ENCODE assay signal across 10 cellular contexts in genomic region chr1:50110656-50111055, GRCh38. TPM values are rescaled to one million over a fixed set of nuclear protein-coding genes. Genes with fewer than 3 reads are reported as not detected.
DNase-seq lines count a peak whose midpoint lies in the region; ATAC-seq and TF ChIP-seq lines count a peak whose summit lies in the region.
"Had no signal": no experiment of that assay in that cellular context is flagged by ENCODE, and none has a peak within 500 bp of the region (broad histone marks: within the 10 kb centered on the region; RNA-seq: fewer than 3 reads in every experiment).

No MANE protein-coding gene starts in this region.

- peaks cover 13% of the 10 kb centered on the region for H3K4me1 Mint-ChIP-seq in memory B cell
- H3K4me1 Mint-ChIP-seq in activated naive CD4-positive, alpha-beta T cell treated with anti-CD3 and anti-CD28 coated beads, Interleukin-2, amount 10 ng/mL, durations not matched to agents 7 days and 5 days = no peaks in the 10 kb centered on the region

- no peaks in the 10 kb centered on the region for H3K9me3 Mint-ChIP-seq in memory B cell
- H3K9me3 Mint-ChIP-seq in activated naive CD4-positive, alpha-beta T cell treated with anti-CD3 and anti-CD28 coated beads, Interleukin-2, amount 10 ng/mL, durations not matched to agents 7 days and 5 days = no peaks in the 10 kb centered on the region

- CTCF ChIA-PET in activated naive CD4-positive, alpha-beta T cell treated with anti-CD3 and anti-CD28 coated beads, Interleukin-2, amount 10 ng/mL, durations not matched to agents 7 days and 5 days (lab: Charles Lee) = no interaction called here

- ATAC-seq in SK-N-SH treated with all-trans-retinoic acid at 6 μM for 48 hours (peak; percentile 14; the same call in 1 of the 3 replicates), memory B cell (ENCODE audit: low read depth) (no peak), GM21526 (IDR thresholded peaks at IDR 0.05; ENCODE audit: low FRiP score, unreplicated experiment) (no peak), GM21515 (IDR thresholded peaks at IDR 0.05; ENCODE audit: unreplicated experiment) (no peak)

- peak overlapping the region; percentile 19 for H3K4me3 Mint-ChIP-seq in memory B cell
- H3K4me3 Mint-ChIP-seq in activated naive CD4-positive, alpha-beta T cell treated with anti-CD3 and anti-CD28 coated beads, Interleukin-2, amount 10 ng/mL, durations not matched to agents 7 days and 5 days = no peak overlapping the region

- H3K36me3 Mint-ChIP-seq in memory B cell = no peaks in the 10 kb centered on the region
- no peaks in the 10 kb centered on the region for H3K36me3 Mint-ChIP-seq in activated naive CD4-positive, alpha-beta T cell treated with anti-CD3 and anti-CD28 coated beads, Interleukin-2, amount 10 ng/mL, durations not matched to agents 7 days and 5 days

- peaks cover 27% of the 10 kb centered on the region for H3K27me3 Mint-ChIP-seq in memory B cell
- peaks cover 23% of the 10 kb centered on the region for H3K27me3 Mint-ChIP-seq in activated naive CD4-positive, alpha-beta T cell treated with anti-CD3 and anti-CD28 coated beads, Interleukin-2, amount 10 ng/mL, durations not matched to agents 7 days and 5 days

- H3K27ac Mint-ChIP-seq in memory B cell = no peak overlapping the region
- no peak overlapping the region for H3K27ac Mint-ChIP-seq in activated naive CD4-positive, alpha-beta T cell treated with anti-CD3 and anti-CD28 coated beads, Interleukin-2, amount 10 ng/mL, durations not matched to agents 7 days and 5 days

- DNase-seq in DMS 273 treated with DMSO at 0.1 percent for 48 hours (lab: John Stamatoyannopoulos, UW) (peak; percentile 66), NCI-H2029 (lab: John Stamatoyannopoulos, UW) (peak; percentile 99), memory B cell (ENCODE audit: low spot score in 2 of 2) (no peak), A172 (ENCODE audit: low spot score) (no peak)
- no peak for DNase-seq in activated naive CD4-positive, alpha-beta T cell treated with anti-CD3 and anti-CD28 coated beads, Interleukin-2, amount 10 ng/mL, durations not matched to agents 7 days and 5 days
- DNase-seq: activated CD8-positive, alpha-beta memory T cell treated with anti-CD3 and anti-CD28 coated beads for 24 hours had no signal

TF ChIP-seq in SK-N-SH treated with all-trans-retinoic acid at 6 μM for 48 hours, 23 proteins besides CTCF, POLR2A, EP300 and RAD21:
- no peak for TF ChIP-seq ZNF565 (CRISPR knock-in tag; conservative IDR thresholded peaks at IDR 0.05; ENCODE audit: low read depth)
- no peak for TF ChIP-seq ARNTL (CRISPR knock-in tag; IDR thresholded peaks at IDR 0.05; ENCODE audit: borderline replicate concordance, low read depth)
- no peak for TF ChIP-seq ZNF8 (CRISPR knock-in tag; IDR thresholded peaks at IDR 0.05)
- TF ChIP-seq ZFP3 (CRISPR knock-in tag; IDR thresholded peaks at IDR 0.05) = no peak
- TF ChIP-seq GLIS3 (CRISPR knock-in tag; IDR thresholded peaks at IDR 0.05) = no peak
- no peak for TF ChIP-seq BACH2 (CRISPR knock-in tag; IDR thresholded peaks at IDR 0.05; ENCODE audit: borderline replicate concordance)
- TF ChIP-seq ISL1 (CRISPR knock-in tag; IDR thresholded peaks at IDR 0.05) = no peak
- no peak for TF ChIP-seq ZFP30 (CRISPR knock-in tag; IDR thresholded peaks at IDR 0.05)
- no peak for TF ChIP-seq ESRRG (CRISPR knock-in tag; IDR thresholded peaks at IDR 0.05)
- no peak for TF ChIP-seq TCF4 (CRISPR knock-in tag; IDR thresholded peaks at IDR 0.05; ENCODE audit: borderline replicate concordance)
- TF ChIP-seq OSR1 (CRISPR knock-in tag; IDR thresholded peaks at IDR 0.05) = no peak
- TF ChIP-seq POU6F1 (CRISPR knock-in tag; IDR thresholded peaks at IDR 0.05; ENCODE audit: borderline replicate concordance, low read depth) = no peak
- TF ChIP-seq ZC3H10 (CRISPR knock-in tag; IDR thresholded peaks at IDR 0.05) = no peak
- no peak for TF ChIP-seq RARB (CRISPR knock-in tag; IDR thresholded peaks at IDR 0.05)
- no peak for TF ChIP-seq PATZ1 (CRISPR knock-in tag; IDR thresholded peaks at IDR 0.05; ENCODE audit: borderline replicate concordance)
- no peak for TF ChIP-seq TOX (CRISPR knock-in tag; IDR thresholded peaks at IDR 0.05; ENCODE audit: borderline replicate concordance)
- TF ChIP-seq CSDC2 (CRISPR knock-in tag; IDR thresholded peaks at IDR 0.05) = no peak
- TF ChIP-seq CSRNP3 (CRISPR knock-in tag; IDR thresholded peaks at IDR 0.05) = no peak
TF ChIP-seq in SK-N-SH treated with all-trans-retinoic acid at 6 μM for 48 hours: peak in this region for 0.

RNA-seq across cellular contexts. Expression of gene ELAVL4, which starts 1.9 kb away (rescaled TPM):
- not detected in 2 replicates for total RNA-seq in A172 (2014; rRNA removed; shearing (Covaris generic))
- total RNA-seq: osteocyte had no signal

Comparison
In these comparisons a context has a peak if more than half of its experiments do, and no peak if none do; other contexts are left out.
1. DNase-seq: peak in DMS 273 treated with DMSO at 0.1 percent for 48 hours (single experiment) and NCI-H2029 (single experiment); none in memory B cell (0 of 2), activated naive CD4-positive, alpha-beta T cell treated with anti-CD3 and anti-CD28 coated beads, Interleukin-2, amount 10 ng/mL, durations not matched to agents 7 days and 5 days (single experiment) and A172 (single experiment).